Comparison of ENCODE assay signal across 18 cellular contexts in genomic region chr11:45379162-45379863, GRCh38.
DNase-seq lines count a peak whose midpoint lies in the region; TF ChIP-seq lines count a peak whose summit lies in the region.
"Had no signal": no experiment of that assay in that cellular context is flagged by ENCODE, and none has a peak within 500 bp of the region (broad histone marks: within the 10 kb centered on the region; RNA-seq: fewer than 3 reads in every experiment).

No MANE protein-coding gene starts in this region.

- H3K27ac Mint-ChIP-seq in neural crest cell (ENCODE audit: unreplicated experiment), result peak overlapping the region; percentile 73
- H3K27ac Mint-ChIP-seq: IgD-negative memory B cell; T-helper 1 cell treated with Interleukin-12 subunit alpha and Interleukin-12 subunit beta and Interleukin-4 antibody, amounts not matched to agents 30 μg/mL and 1 μg/mL, for 36 hours had no signal

- H3K36me3 Mint-ChIP-seq in neural crest cell (ENCODE audit: low read depth), result no peaks in the 10 kb centered on the region
- H3K36me3 Mint-ChIP-seq: CD4-positive, CD25-positive, alpha-beta regulatory T cell had no signal

- H3K27me3 Mint-ChIP-seq in neural crest cell (ENCODE audit: low read depth), result peaks cover 22% of the 10 kb centered on the region

- no peak overlapping the region for H3K4me3 ChIP-seq in HEK293 (ENCODE audit: low read depth, low read length)
- H3K4me3 ChIP-seq: A549, HAP-1, PC-9 had no signal

- no peaks in the 10 kb centered on the region for H3K9me3 Mint-ChIP-seq in neural crest cell
- H3K9me3 Mint-ChIP-seq: T-helper 1 cell treated with Interleukin-12 subunit alpha and Interleukin-12 subunit beta and Interleukin-4 antibody, amounts not matched to agents 30 μg/mL and 1 μg/mL, for 36 hours had no signal

- no peak for TF ChIP-seq CTCF in HEK293 (tag by site-specific recombination; IDR thresholded peaks at IDR 0.05)
- TF ChIP-seq CTCF in neural crest cell (conservative IDR thresholded peaks at IDR 0.05), result no peak

- no peak overlapping the region for H3K4me3 Mint-ChIP-seq in neural crest cell
- H3K4me3 Mint-ChIP-seq: CD4-positive, CD25-positive, alpha-beta regulatory T cell; IgD-negative memory B cell; T-helper 1 cell treated with Interleukin-12 subunit alpha and Interleukin-12 subunit beta and Interleukin-4 antibody, amounts not matched to agents 30 μg/mL and 1 μg/mL, for 36 hours had no signal

- CTCF ChIA-PET in HEK293 (lab: Yijun Ruan, JAX), result interaction anchor here (0.6 kb wide), 1 partner anchor 391 kb away, joined by 5 read pairs; no protein-coding TSS in a partner anchor

- peak; percentile 48 to 79 (median 52) for DNase-seq in NCI-H1417 (lab: John Stamatoyannopoulos, UW)
- DNase-seq in NCI-H1417 treated with DMSO at 0.1 percent for 48 hours (lab: John Stamatoyannopoulos, UW), result no peak
- peak; percentile 68 for DNase-seq in NCI-H524 treated with DMSO at 0.1 percent for 48 hours (lab: John Stamatoyannopoulos, UW)
- no peak for DNase-seq in neural crest cell (ENCODE audit: low read depth, low spot score)
- DNase-seq in AG08396 (ENCODE audit: low spot score), result no peak
- DNase-seq in Kasumi-1 (lab: John Stamatoyannopoulos, UW), result no peak
- DNase-seq in GDM1 (lab: John Stamatoyannopoulos, UW), result no peak
- DNase-seq: CD4-positive, CD25-positive, alpha-beta regulatory T cell; DND-41; GF-D8; NCI-H146; NCI-H2107; PC-9 had no signal

- POLR2A ChIA-PET in HEK293 (lab: Yijun Ruan, JAX), result no interaction called here

- no peaks in the 10 kb centered on the region for H3K36me3 ChIP-seq in HEK293 (ENCODE audit: control insufficient read depth in 2 of 2, insufficient read depth in 1 of 2, low read length in 2 of 2)
- H3K36me3 ChIP-seq: HAP-1 had no signal

- no peak overlapping the region for H3K27ac ChIP-seq in HEK293 (ENCODE audit: extremely low read depth, low read depth, low read length)
- H3K27ac ChIP-seq: A549, PC-9 had no signal

- H3K9me3 ChIP-seq in HEK293 (ENCODE audit: control insufficient read depth, insufficient read depth, low read depth, low read length), result no peaks in the 10 kb centered on the region
- H3K9me3 ChIP-seq: A549, HAP-1 had no signal

- peaks cover 9% of the 10 kb centered on the region for H3K4me1 Mint-ChIP-seq in neural crest cell

- no peaks in the 10 kb centered on the region for H3K4me1 ChIP-seq in HEK293 (ENCODE audit: control insufficient read depth, insufficient read depth, low read length)
- H3K4me1 ChIP-seq: A549, HAP-1 had no signal

TF ChIP-seq in HEK293, 187 proteins besides CTCF, POLR2A, EP300 and RAD21:
- TF ChIP-seq ZNF624 (tag by site-specific recombination; IDR thresholded peaks at IDR 0.05), result no peak
- TF ChIP-seq ZNF677 (tag by site-specific recombination; IDR thresholded peaks at IDR 0.05), result no peak
- TF ChIP-seq ZIC2 (tag by site-specific recombination; IDR thresholded peaks at IDR 0.05), result peak; percentile 65

Comparison
In these comparisons a context has a peak if more than half of its experiments do, and no peak if none do; other contexts are left out.
1. DNase-seq: peak in NCI-H1417 (3 of 3) and NCI-H524 treated with DMSO at 0.1 percent for 48 hours (single experiment); none in NCI-H1417 treated with DMSO at 0.1 percent for 48 hours (single experiment), neural crest cell (single experiment), AG08396 (single experiment), Kasumi-1 (0 of 2) and GDM1 (single experiment).